Comparison of ENCODE assay signal across 13 cellular contexts in the genomic region with DNA sequence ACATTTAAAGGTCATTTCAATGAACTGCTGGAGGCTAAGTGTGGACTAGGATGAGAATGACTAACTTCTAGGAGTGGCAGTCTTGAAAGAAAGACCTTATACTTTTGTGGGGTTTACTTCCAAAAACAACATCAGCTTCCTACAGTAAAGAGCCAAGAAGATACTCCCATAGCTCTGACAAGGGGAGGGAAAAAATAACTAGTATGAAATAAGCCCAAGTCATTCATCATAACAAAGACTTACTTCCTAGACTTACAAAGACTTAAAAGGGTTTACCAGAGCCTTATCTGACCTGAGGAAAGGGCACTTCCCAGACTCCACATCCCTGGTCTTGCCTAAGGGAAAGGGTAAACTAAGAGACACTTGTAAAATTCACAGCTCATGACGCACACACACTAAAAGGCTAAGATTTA. TPM values are rescaled to one million over a fixed set of nuclear protein-coding genes. Genes with fewer than 3 reads are reported as not detected.
DNase-seq lines count a peak whose midpoint lies in the region; ATAC-seq and TF ChIP-seq lines count a peak whose summit lies in the region.
"Had no signal": no experiment of that assay in that cellular context is flagged by ENCODE, and none has a peak within 500 bp of the region (broad histone marks: within the 10 kb centered on the region; RNA-seq: fewer than 3 reads in every experiment).

No MANE protein-coding gene starts in this region.

- no peak for TF ChIP-seq CTCF in SK-N-SH (IDR thresholded peaks at IDR 0.05)
- TF ChIP-seq CTCF in endothelial cell (IDR thresholded peaks at IDR 0.05; ENCODE audit: unreplicated experiment) = no peak
- no peak for TF ChIP-seq CTCF in left lung (IDR thresholded peaks at IDR 0.05)

- 60% methylated on average over 1 of the region's 1 CpG for WGBS in SK-N-SH (ENCODE audit: low lambda C conversion rate)
- 32% methylated on average over 1 of the region's 1 CpG for WGBS in aorta, 2 donors

- H3K27ac ChIP-seq in SK-N-SH (ENCODE audit: low read depth in 2 of 2, low read length in 1 of 2) = peak overlapping the region in 1 of 2 experiments; percentile 64; a peak in 3 of 4 replicates
- H3K27ac ChIP-seq in left lung = peak overlapping the region in 1 of 2 donors; percentile 4
- peak overlapping the region in 1 of 2 donors; percentile 14 for H3K27ac ChIP-seq in aorta (ENCODE audit: low read depth in 1 of 2, low read length in 2 of 2)
- H3K27ac ChIP-seq: 22Rv1 had no signal

- peaks cover 45% of the 10 kb centered on the region for H4K20me1 ChIP-seq in SK-N-SH (ENCODE audit: insufficient read depth)

- CTCF ChIA-PET in SK-N-SH (lab: Yijun Ruan, JAX) = no interaction called here

- peaks cover 10% of the 10 kb centered on the region for H3K4me1 Mint-ChIP-seq in endothelial cell (ENCODE audit: unreplicated experiment)
- peaks cover 34 to 66% (median 53%) of the 10 kb centered on the region in 4 donors for H3K4me1 Mint-ChIP-seq in naive thymus-derived CD8-positive, alpha-beta T cell

- H3K9me3 ChIP-seq in SK-N-SH (no peaks in the 10 kb centered on the region), left lung (peaks cover 0 to 3% of the 10 kb centered on the region in 2 donors), aorta (ENCODE audit: control insufficient read depth, low read length) (no peaks in the 10 kb centered on the region)

- peaks cover 18% of the 10 kb centered on the region for H3F3A ChIP-seq in SK-N-SH (replicated peaks; ENCODE audit: insufficient read depth)

- H3K36me3 Mint-ChIP-seq in endothelial cell (ENCODE audit: low read depth, unreplicated experiment) = peaks cover 13% of the 10 kb centered on the region
- H3K36me3 Mint-ChIP-seq in naive thymus-derived CD8-positive, alpha-beta T cell = peaks cover 15 to 49% (median 46%) of the 10 kb centered on the region in 3 donors

- peak overlapping the region; percentile 48 for H3K4me2 ChIP-seq in SK-N-SH

- ATAC-seq in SK-N-SH treated with all-trans-retinoic acid at 6 μM for 48 hours = no peak; the same call in none of the 3 replicates
- peak; percentile 79 for ATAC-seq in left lung
- ATAC-seq in aorta (ENCODE audit: low FRiP score) = peak; percentile 75
- ATAC-seq in HG02642 (IDR thresholded peaks at IDR 0.05; ENCODE audit: poor library complexity, unreplicated experiment) = no peak
- no peak for ATAC-seq in GM21529 (IDR thresholded peaks at IDR 0.05; ENCODE audit: unreplicated experiment)
- no peak for ATAC-seq in naive thymus-derived CD8-positive, alpha-beta T cell

- no peak overlapping the region for H3K4me3 Mint-ChIP-seq in endothelial cell (ENCODE audit: unreplicated experiment)
- peak overlapping the region in 1 of 10 donors; percentile 9 for H3K4me3 Mint-ChIP-seq in naive thymus-derived CD8-positive, alpha-beta T cell

- H3K9me3 Mint-ChIP-seq in endothelial cell (ENCODE audit: unreplicated experiment) = no peaks in the 10 kb centered on the region
- H3K9me3 Mint-ChIP-seq in naive thymus-derived CD8-positive, alpha-beta T cell = peaks cover 0 to 19% (median 0%) of the 10 kb centered on the region in 9 donors

- no peak for TF ChIP-seq RAD21 in SK-N-SH (IDR thresholded peaks at IDR 0.05; ENCODE audit: low read length)

- H3K4me3 ChIP-seq in SK-N-SH (ENCODE audit: low read depth in 2 of 2, low read length in 1 of 2) (no peak overlapping the region), left lung (no peak overlapping the region), aorta (ENCODE audit: low read length in 2 of 2) (no peak overlapping the region)

- DNase-seq in SK-N-SH (no peak), endothelial cell (ENCODE audit: low spot score) (no peak), left lung (no peak), aorta (no peak)
- no peak for DNase-seq in naive thymus-derived CD8-positive, alpha-beta T cell
- DNase-seq: activated CD4-positive, CD25-positive, alpha-beta regulatory T cell treated with anti-CD3 and anti-CD28 coated beads, Interleukin-2, amount 50 U/mL, for 72 hours; activated effector memory CD4-positive, alpha-beta T cell treated with Interleukin-2 at 50 U/mL for 16 hours; GDM1; SHP77 had no signal

- H3K27me3 Mint-ChIP-seq in endothelial cell (ENCODE audit: unreplicated experiment) = no peaks in the 10 kb centered on the region
- no peaks in the 10 kb centered on the region for H3K27me3 Mint-ChIP-seq in naive thymus-derived CD8-positive, alpha-beta T cell

- no peak overlapping the region for H3K9ac ChIP-seq in SK-N-SH

- H3K9me2 ChIP-seq in SK-N-SH = no peaks in the 10 kb centered on the region

- peaks cover 95% of the 10 kb centered on the region for H3K79me2 ChIP-seq in SK-N-SH (ENCODE audit: insufficient read depth)

- peak overlapping the region; percentile 8 for H3K27ac Mint-ChIP-seq in endothelial cell (ENCODE audit: unreplicated experiment)
- H3K27ac Mint-ChIP-seq in naive thymus-derived CD8-positive, alpha-beta T cell = peak overlapping the region in 3 of 10 donors; percentile 20 to 47 (median 38)

- H3K36me3 ChIP-seq in SK-N-SH (replicated peaks in 1 of 2; ENCODE audit: control insufficient read depth in 1 of 2, insufficient read depth in 2 of 2, low read length in 1 of 2) (peaks cover 2 to 16% of the 10 kb centered on the region in 2 experiments), left lung (no peaks in the 10 kb centered on the region), aorta (ENCODE audit: control insufficient read depth in 1 of 2, insufficient read depth in 2 of 2, low read length in 1 of 2) (no peaks in the 10 kb centered on the region)

- no peaks in the 10 kb centered on the region for H3K27me3 ChIP-seq in SK-N-SH (ENCODE audit: insufficient read depth)
- H3K27me3 ChIP-seq in left lung = no peaks in the 10 kb centered on the region
- H3K27me3 ChIP-seq in aorta (ENCODE audit: control insufficient read depth in 1 of 2, insufficient read depth in 2 of 2, low read length in 1 of 2) = no peaks in the 10 kb centered on the region

- intact Hi-C loops in left lung (cut with DNase I) (no loop called here), aorta (cut with DNase I) (no loop called here)

- H3K4me1 ChIP-seq in SK-N-SH (ENCODE audit: control insufficient read depth in 1 of 2, insufficient read depth in 2 of 2, low read depth in 1 of 2, low read length in 1 of 2) = no peaks in the 10 kb centered on the region; a peak in 1 of 4 replicates
- H3K4me1 ChIP-seq in left lung = peaks cover 0 to 9% of the 10 kb centered on the region in 2 donors
- peaks cover 0 to 5% of the 10 kb centered on the region in 2 donors for H3K4me1 ChIP-seq in aorta (ENCODE audit: control insufficient read depth in 1 of 2, insufficient read depth in 2 of 2, low read length in 2 of 2)

- POLR2A ChIA-PET in SK-N-SH (lab: Yijun Ruan, JAX) = no interaction called here
- POLR2A ChIA-PET in naive thymus-derived CD8-positive, alpha-beta T cell (lab: Charles Lee) = no interaction called here

- TF ChIP-seq EP300 in SK-N-SH (IDR thresholded peaks at IDR 0.05; ENCODE audit: borderline replicate concordance in 1 of 2, low read depth in 1 of 2, low read length in 1 of 2) = no peak

- no peak overlapping the region for H2AFZ ChIP-seq in SK-N-SH (ENCODE audit: low read depth)

TF ChIP-seq in SK-N-SH, 30 proteins besides CTCF, POLR2A, EP300 and RAD21:
- no peak for TF ChIP-seq GATA2 (CRISPR knock-in tag; IDR thresholded peaks at IDR 0.05)
- no peak for TF ChIP-seq TCF12 (IDR thresholded peaks at IDR 0.05)
- no peak for TF ChIP-seq SMC3 (IDR thresholded peaks at IDR 0.05; ENCODE audit: low read depth, low read length)
- TF ChIP-seq FOXJ3 (CRISPR knock-in tag; IDR thresholded peaks at IDR 0.05) = no peak
- TF ChIP-seq RXRA (IDR thresholded peaks at IDR 0.05; ENCODE audit: borderline replicate concordance, low read depth) = no peak
- no peak for TF ChIP-seq ELF1 (IDR thresholded peaks at IDR 0.05)
- TF ChIP-seq FOXM1 (IDR thresholded peaks at IDR 0.05; ENCODE audit: low read depth) = no peak
- TF ChIP-seq, protein P1, sequence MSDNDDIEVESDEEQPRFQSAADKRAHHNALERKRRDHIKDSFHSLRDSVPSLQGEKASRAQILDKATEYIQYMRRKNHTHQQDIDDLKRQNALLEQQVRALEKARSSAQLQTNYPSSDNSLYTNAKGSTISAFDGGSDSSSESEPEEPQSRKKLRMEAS (IDR thresholded peaks at IDR 0.05; ENCODE audit: low read depth) = no peak

TF ChIP-seq in SK-N-SH treated with all-trans-retinoic acid at 6 μM for 48 hours, 23 proteins besides CTCF, POLR2A, EP300 and RAD21 (continues in another document):
- no peak for TF ChIP-seq ISL1 (CRISPR knock-in tag; IDR thresholded peaks at IDR 0.05)
- TF ChIP-seq, protein P2, sequence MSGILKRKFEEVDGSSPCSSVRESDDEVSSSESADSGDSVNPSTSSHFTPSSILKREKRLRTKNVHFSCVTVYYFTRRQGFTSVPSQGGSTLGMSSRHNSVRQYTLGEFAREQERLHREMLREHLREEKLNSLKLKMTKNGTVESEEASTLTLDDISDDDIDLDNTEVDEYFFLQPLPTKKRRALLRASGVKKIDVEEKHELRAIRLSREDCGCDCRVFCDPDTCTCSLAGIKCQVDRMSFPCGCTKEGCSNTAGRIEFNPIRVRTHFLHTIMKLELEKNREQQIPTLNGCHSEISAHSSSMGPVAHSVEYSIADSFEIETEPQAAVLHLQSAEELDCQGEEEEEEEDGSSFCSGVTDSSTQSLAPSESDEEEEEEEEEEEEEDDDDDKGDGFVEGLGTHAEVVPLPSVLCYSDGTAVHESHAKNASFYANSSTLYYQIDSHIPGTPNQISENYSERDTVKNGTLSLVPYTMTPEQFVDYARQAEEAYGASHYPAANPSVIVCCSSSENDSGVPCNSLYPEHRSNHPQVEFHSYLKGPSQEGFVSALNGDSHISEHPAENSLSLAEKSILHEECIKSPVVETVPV (CRISPR knock-in tag; IDR thresholded peaks at IDR 0.05) = no peak

RNA-seq across cellular contexts. Expression of a gene that starts 31.7 kb away (rescaled TPM):
- polyA plus RNA-seq in SK-N-SH (2012; rRNA removed) (8.6 and 12.2 TPM in 2 replicates), aorta (10 to 100 TPM; 17.0 to 17.4 TPM)
- 12.2 and 14.3 TPM in 2 replicates for polyA plus RNA-seq in SK-N-SH (2012; cell fraction: cytosol; rRNA removed)
- 9.5 and 23.9 TPM in 2 replicates for polyA plus RNA-seq in SK-N-SH (2012; cell fraction: nucleus; rRNA removed)
- total RNA-seq in endothelial cell (ENCODE audit: unreplicated experiment) (39.0 TPM), left lung (10 to 100 TPM; 25.5 TPM), aorta (10 to 100 TPM; 23.6 to 34.6 TPM)
- 10 to 100 TPM; 33.8 to 35.0 TPM for total RNA-seq in naive thymus-derived CD8-positive, alpha-beta T cell
- 10 to 100 TPM in 2 of 3 donors, 1 to 10 TPM in 1; 9.9 to 11.3 (median 10.7) TPM for polyA plus RNA-seq in naive thymus-derived CD8-positive, alpha-beta T cell

Comparison
In these comparisons a context has a peak if more than half of its experiments do, and no peak if none do; other contexts are left out.
1. ATAC-seq: peak in left lung (single experiment) and aorta (single experiment); none in SK-N-SH treated with all-trans-retinoic acid at 6 μM for 48 hours (single experiment), HG02642 (single experiment), GM21529 (single experiment) and naive thymus-derived CD8-positive, alpha-beta T cell (0 of 2).